16 cellular contexts compared by ENCODE assay signal in the genomic region with DNA sequence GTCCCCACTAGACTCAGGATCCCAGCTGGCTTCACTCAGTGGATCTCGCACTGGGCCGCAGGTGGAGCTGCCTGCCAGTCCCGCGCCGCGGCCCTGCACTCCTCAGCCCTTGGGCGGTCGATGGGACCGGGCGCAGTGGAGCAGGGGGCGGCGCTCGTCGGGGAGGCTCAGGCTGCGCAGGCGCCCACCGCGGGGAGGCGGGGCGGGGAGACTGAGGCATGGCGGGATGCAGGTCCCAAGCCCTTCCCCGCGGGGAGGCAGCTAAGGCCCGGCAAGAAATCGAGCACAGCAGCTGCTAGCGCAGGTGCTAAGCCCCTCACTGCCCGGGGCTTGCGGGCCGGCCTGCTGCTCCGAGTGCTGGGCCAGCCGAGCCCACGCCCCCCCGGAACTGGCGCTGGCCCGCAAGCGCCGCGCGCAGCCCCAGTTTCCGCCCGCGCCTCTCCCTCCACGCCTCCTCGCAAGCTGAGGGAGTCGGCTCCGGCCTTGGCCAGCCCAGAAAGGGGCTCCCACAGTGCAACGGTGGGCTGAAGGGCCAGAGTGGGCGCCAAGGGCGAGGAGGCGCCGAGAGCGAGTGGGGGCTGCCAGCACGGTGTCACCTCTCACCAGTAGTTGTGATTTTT.
A peak's percentile ranks its signal among the peaks of the same experiment; 100 is the strongest.
DNase-seq lines count a peak whose midpoint lies in the region; ATAC-seq and TF ChIP-seq lines count a peak whose summit lies in the region.
"Had no signal": no experiment of that assay in that cellular context is flagged by ENCODE, and none has a peak within 500 bp of the region (broad histone marks: within the 10 kb centered on the region; RNA-seq: fewer than 3 reads in every experiment).

No MANE protein-coding gene starts in this region.

- H2BK120ac ChIP-seq in neuronal stem cell (ENCODE audit: low read depth, low read length), result no peak overlapping the region

- TF ChIP-seq EP300 in sigmoid colon (IDR thresholded peaks at IDR 0.05), result no peak

- WGBS in sigmoid colon, 2 donors, result 96% methylated on average over 53 of the region's 53 CpGs
- 85 to 97% (median 96%) methylated on average over 45 to 53 of the region's 53 CpGs for WGBS in psoas muscle, 3 donors
- no CpG with 5 or more reads among the region's 53 CpGs for WGBS in neuronal stem cell (ENCODE audit: extremely low coverage in 2 of 2, insufficient read length in 2 of 2, insufficient replicate concordance in 1 of 2), 2 donors

- H3K14ac ChIP-seq in neuronal stem cell (ENCODE audit: low read length), result no peak overlapping the region

- TF ChIP-seq CTCF in sigmoid colon (IDR thresholded peaks at IDR 0.05) (no peak), psoas muscle (IDR thresholded peaks at IDR 0.05) (no peak)

- H3K27ac ChIP-seq in sigmoid colon (no peak overlapping the region), psoas muscle (no peak overlapping the region), neuronal stem cell (replicated peaks; ENCODE audit: low read length) (no peak overlapping the region)
- H3K27ac ChIP-seq: A549, RWPE1 had no signal

- H3K4me3 ChIP-seq in sigmoid colon (no peak overlapping the region), psoas muscle (no peak overlapping the region), neuronal stem cell (ENCODE audit: low read length in 2 of 2) (no peak overlapping the region)
- H3K4me3 ChIP-seq: A549 had no signal

- ATAC-seq in SK-N-SH treated with all-trans-retinoic acid at 6 μM for 48 hours (peak; percentile 97), psoas muscle (no peak)
- ATAC-seq: A549 had no signal

- no peak overlapping the region for H3K23ac ChIP-seq in neuronal stem cell (ENCODE audit: low read depth, low read length, poor library complexity)

- no peak overlapping the region for H2AFZ ChIP-seq in neuronal stem cell (ENCODE audit: low read length)

- intact Hi-C loops in sigmoid colon (cut with DNase I) (no loop called here), psoas muscle (cut with DNase I) (no loop called here)

- no peak overlapping the region for H3K18ac ChIP-seq in neuronal stem cell (ENCODE audit: low read length)

- no peak overlapping the region for H2BK15ac ChIP-seq in neuronal stem cell (ENCODE audit: low read length)

- H3K9ac ChIP-seq in neuronal stem cell (ENCODE audit: low read depth, low read length, poor library complexity), result no peak overlapping the region

- H4K91ac ChIP-seq in neuronal stem cell (ENCODE audit: low read depth, low read length, poor library complexity), result no peak overlapping the region

- H2BK5ac ChIP-seq in neuronal stem cell (ENCODE audit: low read length), result no peak overlapping the region

- DNase-seq in DMS53 treated with DMSO at 0.1 percent for 48 hours (lab: John Stamatoyannopoulos, UW; ENCODE audit: unreplicated experiment) (peak; percentile 14), NCI-H2227 (lab: John Stamatoyannopoulos, UW; ENCODE audit: unreplicated experiment) (peak; percentile 88), sigmoid colon (peak; percentile 45), NCI-H2107 treated with DMSO at 0.1 percent for 48 hours (lab: John Stamatoyannopoulos, UW; ENCODE audit: unreplicated experiment) (no peak), COR-L47 (lab: John Stamatoyannopoulos, UW) (no peak), psoas muscle (no peak), neuronal stem cell (ENCODE audit: low spot score) (no peak)
- DNase-seq: GF-D8, IMR-90, NCI-H1105 treated with DMSO at 0.1 percent for 48 hours, NCI-H2029 treated with DMSO at 0.1 percent for 48 hours, NCI-H2171, NCI-H446 treated with DMSO at 0.1 percent for 48 hours had no signal

- H3K79me1 ChIP-seq in neuronal stem cell (ENCODE audit: low read depth, low read length), result no peaks in the 10 kb centered on the region

- H2BK12ac ChIP-seq in neuronal stem cell (ENCODE audit: low read length), result no peak overlapping the region

- H3K27me3 ChIP-seq in sigmoid colon (no peaks in the 10 kb centered on the region), psoas muscle (ENCODE audit: insufficient read depth in 3 of 3, low read length in 2 of 3) (peaks cover 0 to 8% (median 0%) of the 10 kb centered on the region in 3 donors), neuronal stem cell (ENCODE audit: control insufficient read depth in 3 of 3, insufficient read depth in 3 of 3, low read depth in 1 of 3, low read length in 3 of 3) (no peaks in the 10 kb centered on the region)

- H2AK5ac ChIP-seq in neuronal stem cell (ENCODE audit: low read depth, low read length), result no peak overlapping the region

- H3K4me2 ChIP-seq in neuronal stem cell (ENCODE audit: insufficient read depth, low read length, poor library complexity, severe bottlenecking), result no peak overlapping the region
- H3K4me2 ChIP-seq: A549 had no signal

- no peaks in the 10 kb centered on the region for H3K9me3 ChIP-seq in sigmoid colon
- no peaks in the 10 kb centered on the region for H3K9me3 ChIP-seq in psoas muscle
- H3K9me3 ChIP-seq in neuronal stem cell (replicated peaks in 1 of 2; ENCODE audit: control insufficient read depth in 2 of 2, insufficient read depth in 1 of 2, low read depth in 1 of 2, low read length in 2 of 2), result no peaks in the 10 kb centered on the region
- H3K9me3 ChIP-seq: A549 had no signal

- no peak overlapping the region for H4K8ac ChIP-seq in neuronal stem cell (ENCODE audit: low read depth, low read length)

- H3K4me1 ChIP-seq in sigmoid colon, result no peaks in the 10 kb centered on the region
- no peaks in the 10 kb centered on the region for H3K4me1 ChIP-seq in psoas muscle
- H3K4me1 ChIP-seq in neuronal stem cell (ENCODE audit: control insufficient read depth in 2 of 2, insufficient read depth in 1 of 2, low read depth in 1 of 2, low read length in 2 of 2), result no peaks in the 10 kb centered on the region
- H3K4me1 ChIP-seq: A549 had no signal

- TF ChIP-seq POLR2A in sigmoid colon (IDR thresholded peaks at IDR 0.05), result no peak

- H3K36me3 ChIP-seq in sigmoid colon (no peaks in the 10 kb centered on the region), psoas muscle (ENCODE audit: insufficient read depth in 1 of 2, low read depth in 1 of 2) (no peaks in the 10 kb centered on the region), neuronal stem cell (replicated peaks in 1 of 2; ENCODE audit: control insufficient read depth in 2 of 2, insufficient read depth in 2 of 2, low read length in 2 of 2) (no peaks in the 10 kb centered on the region)

- H3K4ac ChIP-seq in neuronal stem cell (ENCODE audit: low read length), result no peak overlapping the region

TF ChIP-seq in SK-N-SH treated with all-trans-retinoic acid at 6 μM for 48 hours, 23 proteins besides CTCF, POLR2A, EP300 and RAD21:
- TF ChIP-seq ZFP30 (CRISPR knock-in tag; IDR thresholded peaks at IDR 0.05), result no peak
- TF ChIP-seq PPARA (CRISPR knock-in tag; IDR thresholded peaks at IDR 0.05; ENCODE audit: borderline replicate concordance), result no peak
- no peak for TF ChIP-seq SNAI2 (CRISPR knock-in tag; IDR thresholded peaks at IDR 0.05)
- no peak for TF ChIP-seq RARB (CRISPR knock-in tag; IDR thresholded peaks at IDR 0.05)
- TF ChIP-seq ISL1 (CRISPR knock-in tag; IDR thresholded peaks at IDR 0.05), result no peak
- TF ChIP-seq GLIS3 (CRISPR knock-in tag; IDR thresholded peaks at IDR 0.05), result no peak
- TF ChIP-seq, protein P1, sequence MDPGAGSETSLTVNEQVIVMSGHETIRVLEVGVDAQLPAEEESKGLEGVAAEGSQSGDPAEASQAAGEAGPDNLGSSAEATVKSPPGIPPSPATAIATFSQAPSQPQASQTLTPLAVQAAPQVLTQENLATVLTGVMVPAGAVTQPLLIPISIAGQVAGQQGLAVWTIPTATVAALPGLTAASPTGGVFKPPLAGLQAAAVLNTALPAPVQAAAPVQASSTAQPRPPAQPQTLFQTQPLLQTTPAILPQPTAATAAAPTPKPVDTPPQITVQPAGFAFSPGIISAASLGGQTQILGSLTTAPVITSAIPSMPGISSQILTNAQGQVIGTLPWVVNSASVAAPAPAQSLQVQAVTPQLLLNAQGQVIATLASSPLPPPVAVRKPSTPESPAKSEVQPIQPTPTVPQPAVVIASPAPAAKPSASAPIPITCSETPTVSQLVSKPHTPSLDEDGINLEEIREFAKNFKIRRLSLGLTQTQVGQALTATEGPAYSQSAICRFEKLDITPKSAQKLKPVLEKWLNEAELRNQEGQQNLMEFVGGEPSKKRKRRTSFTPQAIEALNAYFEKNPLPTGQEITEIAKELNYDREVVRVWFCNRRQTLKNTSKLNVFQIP (CRISPR knock-in tag; IDR thresholded peaks at IDR 0.05; ENCODE audit: borderline replicate concordance, low read depth), result no peak
- TF ChIP-seq ZNF8 (CRISPR knock-in tag; IDR thresholded peaks at IDR 0.05), result no peak
- no peak for TF ChIP-seq ESRRG (CRISPR knock-in tag; IDR thresholded peaks at IDR 0.05)
- TF ChIP-seq ZNF565 (CRISPR knock-in tag; conservative IDR thresholded peaks at IDR 0.05; ENCODE audit: low read depth), result no peak

Comparison
In these comparisons a context has a peak if more than half of its experiments do, and no peak if none do; other contexts are left out.
1. DNase-seq: peak in DMS53 treated with DMSO at 0.1 percent for 48 hours (single experiment), NCI-H2227 (single experiment) and sigmoid colon (single experiment); none in NCI-H2107 treated with DMSO at 0.1 percent for 48 hours (single experiment), COR-L47 (single experiment), psoas muscle (0 of 2) and neuronal stem cell (single experiment).